ENCODE assay signal across 8 cellular contexts in the genomic region with DNA sequence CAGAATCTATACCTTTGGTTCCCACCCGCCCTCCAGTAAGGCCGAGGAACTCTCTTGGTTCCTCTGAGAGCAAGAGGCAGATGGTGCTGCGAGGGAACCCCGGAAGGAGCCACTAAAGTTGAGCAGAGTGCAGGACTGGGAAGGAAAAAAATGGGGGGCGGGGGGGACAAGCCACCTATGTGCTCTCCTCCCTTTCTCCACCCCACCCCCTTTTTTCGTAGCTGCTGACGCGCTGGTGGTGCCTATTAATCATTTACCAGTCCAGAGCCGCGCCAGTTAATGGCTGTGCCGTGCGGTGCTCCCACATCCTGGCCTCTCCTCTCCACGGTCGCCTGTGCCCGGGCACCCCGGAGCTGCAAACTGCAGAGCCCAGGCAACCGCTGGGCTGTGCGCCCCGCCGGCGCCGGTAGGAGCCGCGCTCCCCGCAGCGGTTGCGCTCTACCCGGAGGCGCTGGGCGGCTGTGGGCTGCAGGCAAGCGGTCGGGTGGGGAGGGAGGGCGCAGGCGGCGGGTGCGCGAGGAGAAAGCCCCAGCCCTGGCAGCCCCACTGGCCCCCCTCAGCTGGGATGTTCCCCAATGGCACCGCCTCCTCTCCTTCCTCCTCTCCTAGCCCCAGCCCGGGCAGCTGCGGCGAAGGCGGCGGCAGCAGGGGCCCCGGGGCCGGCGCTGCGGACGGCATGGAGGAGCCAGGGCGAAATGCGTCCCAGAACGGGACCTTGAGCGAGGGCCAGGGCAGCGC. TPM values are rescaled to one million over a fixed set of nuclear protein-coding genes. Genes with fewer than 3 reads are reported as not detected.
DNase-seq lines count a peak whose midpoint lies in the region; ATAC-seq, FAIRE-seq and TF ChIP-seq lines count a peak whose summit lies in the region.

No MANE protein-coding gene starts in this region.

- ATAC-seq in GM19452 (IDR thresholded peaks at IDR 0.05; ENCODE audit: unreplicated experiment), result no peak

- no TSS peak for BruUV-seq in PC-9 (replicated peaks; lab: Mats Ljungman, UMichigan)

- DNase-seq in DMS79 treated with DMSO at 0.1 percent for 48 hours (lab: John Stamatoyannopoulos, UW) (peak; percentile 32), PC-9 (peak in 1 of 2 experiments; percentile 38), fibroblast of villous mesenchyme (ENCODE audit: low read depth) (peak; percentile 78), osteoblast (ENCODE audit: insufficient read length, low spot score, missing footprints) (peak; percentile 68), UCSD-AML1 (lab: John Stamatoyannopoulos, UW; ENCODE audit: unreplicated experiment) (no peak), RKO (ENCODE audit: low spot score) (no peak), RCC 7860 (ENCODE audit: low spot score) (no peak)

- no peak overlapping the region for H3K27ac ChIP-seq in PC-9
- no peak overlapping the region for H3K27ac ChIP-seq in osteoblast (ENCODE audit: low read depth, low read length)

- POLR2A ChIA-PET in PC-9 (lab: Charles Lee; ENCODE audit: unreplicated experiment), result no interaction called here

- H2AFZ ChIP-seq in PC-9 (peak overlapping the region; percentile 74), osteoblast (ENCODE audit: low read length) (no peak overlapping the region)

- TF ChIP-seq CTCF in PC-9 (conservative IDR thresholded peaks at IDR 0.05) (no peak), fibroblast of villous mesenchyme (IDR thresholded peaks at IDR 0.05; ENCODE audit: insufficient read depth, low read depth, low read length) (peak; percentile 52), osteoblast (IDR thresholded peaks at IDR 0.05; ENCODE audit: extremely low read depth, low read depth, low read length) (no peak)

- H3K9me2 ChIP-seq in PC-9 (ENCODE audit: insufficient read depth), result no peaks in the 10 kb centered on the region

- H3K4me1 ChIP-seq in PC-9 (replicated peaks; ENCODE audit: insufficient read depth) (no peaks in the 10 kb centered on the region; the same call in 1 of the 2 replicates), osteoblast (ENCODE audit: insufficient read depth, low read length) (no peaks in the 10 kb centered on the region)

- H3K36me3 ChIP-seq in PC-9 (ENCODE audit: low read depth), result no peaks in the 10 kb centered on the region
- H3K36me3 ChIP-seq in osteoblast (ENCODE audit: insufficient read depth, low read length), result no peaks in the 10 kb centered on the region

- H3K4me3 ChIP-seq in PC-9 (peak overlapping the region; percentile 48; the same call in 1 of the 2 replicates), fibroblast of villous mesenchyme (ENCODE audit: low read depth, low read length) (peak overlapping the region; percentile 72), osteoblast (ENCODE audit: insufficient read depth, low read length) (peak overlapping the region; percentile 13)

- no peaks in the 10 kb centered on the region for H3F3A ChIP-seq in PC-9 (ENCODE audit: insufficient read depth, low read depth)

- intact Hi-C loops in PC-9 (cut with micrococcal nuclease; ENCODE audit: unreplicated experiment), result no loop called here

- CTCF ChIA-PET in PC-9 (lab: Charles Lee), result interaction anchor here (0.5 to 0.6 kb wide), 2 partner anchors 14 to 432 kb away, joined by 8 to 9 read pairs; no protein-coding TSS in a partner anchor

- no peaks in the 10 kb centered on the region for H3K9me3 ChIP-seq in PC-9 (ENCODE audit: insufficient read depth, low read depth)
- H3K9me3 ChIP-seq in osteoblast (ENCODE audit: low read depth, low read length), result no peaks in the 10 kb centered on the region

- no peaks in the 10 kb centered on the region for H3K79me2 ChIP-seq in PC-9 (ENCODE audit: low read depth)
- H3K79me2 ChIP-seq in osteoblast (ENCODE audit: insufficient read depth, low read length), result no peaks in the 10 kb centered on the region

- FAIRE-seq in RCC 7860 (lab: Jason Lieb, UNC), result no peak

- no peaks in the 10 kb centered on the region for H4K20me1 ChIP-seq in PC-9 (ENCODE audit: insufficient read depth)
- H4K20me1 ChIP-seq in osteoblast (ENCODE audit: insufficient read depth, low read length), result no peaks in the 10 kb centered on the region

- H3K4me2 ChIP-seq in PC-9 (peak overlapping the region; percentile 81), osteoblast (ENCODE audit: insufficient read depth, low read length) (peak overlapping the region; percentile 48)

- H3K27me3 ChIP-seq in PC-9 (ENCODE audit: insufficient read depth, low read depth) (no peaks in the 10 kb centered on the region), osteoblast (ENCODE audit: insufficient read depth, low read length) (no peaks in the 10 kb centered on the region)

RNA-seq across cellular contexts. Expression of a gene that starts 1.3 kb away (rescaled TPM):
- total RNA-seq in PC-9 (2021), result 0.50 TPM in 2 replicates
- total RNA-seq in fibroblast of villous mesenchyme, result 18.7 and 57.9 TPM in 2 replicates
- under 0.01 TPM in 2 replicates for total RNA-seq in osteoblast

RNA-seq across cellular contexts. Expression of a gene that starts 46.9 kb away (rescaled TPM):
- total RNA-seq in PC-9 (2021), result 0.23 and 0.31 TPM in 2 replicates
- total RNA-seq in fibroblast of villous mesenchyme, result 2.2 and 2.3 TPM in 2 replicates
- 0.29 TPM in 1 of 2 replicates, not detected in the other for total RNA-seq in osteoblast

Comparison
In these comparisons a context has a peak if more than half of its experiments do, and no peak if none do; other contexts are left out.
1. DNase-seq: peak in DMS79 treated with DMSO at 0.1 percent for 48 hours (single experiment), fibroblast of villous mesenchyme (single experiment) and osteoblast (single experiment); none in UCSD-AML1 (single experiment), RKO (single experiment) and RCC 7860 (single experiment).
2. H3K4me3 ChIP-seq: peak in every context shown above with its lines; median percentile 72 in fibroblast of villous mesenchyme; 48 in PC-9; 13 in osteoblast.
3. RNA of a gene that starts 1.3 kb away (total RNA-seq): 18.7 to 57.9 TPM in fibroblast of villous mesenchyme; 0.50 TPM in PC-9 and under 0.01 TPM in osteoblast; every median in the first group is over 10 times any median in the second.